In genomic region chr1:115671176-115672062, GRCh38 we compare ENCODE assay signal across 1 cellular context.
TF ChIP-seq lines count a peak whose summit lies in the region.

No MANE protein-coding gene starts in this region.

TF ChIP-seq in GM23338, 12 proteins besides CTCF, POLR2A, EP300 and RAD21 (continued from another document):
- TF ChIP-seq ZNF462 (CRISPR knock-in tag; IDR thresholded peaks at IDR 0.05) = no peak
- TF ChIP-seq JUNB (IDR thresholded peaks at IDR 0.05; ENCODE audit: unreplicated experiment) = no peak
- TF ChIP-seq ZNF331 (CRISPR knock-in tag; IDR thresholded peaks at IDR 0.05; ENCODE audit: low read depth) = no peak
- TF ChIP-seq CREB1 (CRISPR knock-in tag; IDR thresholded peaks at IDR 0.05; ENCODE audit: low read depth) = no peak
- TF ChIP-seq NANOG (IDR thresholded peaks at IDR 0.05; ENCODE audit: borderline replicate concordance) = no peak
- TF ChIP-seq POLR2AphosphoS5 (IDR thresholded peaks at IDR 0.05; ENCODE audit: low read depth) = no peak
